In the genomic region with DNA sequence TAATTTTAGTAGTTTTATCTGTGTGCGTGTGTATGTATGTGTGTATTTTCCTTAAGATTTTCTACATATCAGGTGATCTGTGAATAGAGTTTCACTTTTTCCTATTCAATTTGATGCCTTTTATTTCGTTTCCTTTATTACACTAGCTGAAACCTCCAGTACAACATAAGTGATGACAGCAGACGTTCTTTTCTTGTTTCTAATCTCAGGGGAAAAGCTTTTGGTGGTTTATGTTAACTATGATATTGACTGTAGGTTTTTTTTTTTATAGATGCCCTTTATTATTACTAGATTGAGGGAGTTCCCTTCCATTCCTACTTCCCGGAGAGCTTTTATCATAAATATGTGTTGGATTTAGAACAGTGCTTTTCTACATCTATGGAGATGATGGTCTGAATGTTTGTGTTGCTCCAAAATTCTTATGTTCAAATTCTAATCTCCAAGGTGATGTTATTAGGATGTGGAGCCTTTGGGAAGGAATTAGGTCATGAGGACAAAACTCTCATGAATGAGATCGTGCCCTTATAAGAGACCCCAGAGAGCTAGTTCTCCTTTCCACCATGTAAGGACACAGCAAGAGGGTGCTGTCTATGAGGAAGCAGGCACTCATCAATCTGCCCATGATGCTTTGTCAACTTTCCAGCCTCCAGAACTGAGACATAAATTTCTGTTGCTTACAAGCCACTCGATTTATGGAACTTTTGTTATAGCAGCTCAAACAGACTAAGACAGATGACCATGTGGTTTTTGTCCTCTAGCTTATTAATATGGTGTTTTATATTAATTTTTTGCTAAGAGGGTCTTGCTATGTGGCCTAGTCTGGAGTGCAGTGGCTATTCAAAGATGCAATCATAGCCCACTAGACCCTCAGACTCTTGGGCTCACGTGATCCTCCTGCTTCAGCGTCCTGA, we compare ENCODE assay signal across 21 cellular contexts.
"Had no signal": no experiment of that assay in that cellular context is flagged by ENCODE, and none has a peak within 500 bp of the region (broad histone marks: within the 10 kb centered on the region; RNA-seq: fewer than 3 reads in every experiment).

No MANE protein-coding gene starts in this region.

- H3K4me2 ChIP-seq: neural progenitor cell had no signal

- H3K9me3 Mint-ChIP-seq: natural killer cell treated with Interleukin-12 subunit alpha and Interleukin-12 subunit beta and Interleukin-15 and Interleukin-18, amount 100 ng/mL, for 72 hours had no signal

- H3K27ac ChIP-seq: esophagus squamous epithelium, foreskin keratinocyte, left ventricle myocardium inferior, lower lobe of right lung, neural progenitor cell, ovary, right atrium auricular region, suprapubic skin, thyroid gland, upper lobe of left lung, uterus had no signal

- H3K36me3 ChIP-seq: esophagus squamous epithelium, left ventricle myocardium inferior, lower lobe of right lung, neural progenitor cell, ovary, right atrium auricular region, suprapubic skin, thyroid gland, upper lobe of left lung, uterus had no signal

- FAIRE-seq: kidney had no signal

- ATAC-seq: foreskin keratinocyte; left cardiac atrium; lower lobe of right lung; natural killer cell treated with Interleukin-12 subunit alpha and Interleukin-12 subunit beta and Interleukin-15 and Interleukin-18, amount 100 ng/mL, for 72 hours; stimulated activated naive CD8-positive, alpha-beta T cell treated with anti-CD3 and anti-CD28 coated beads, Interleukin-15, Interleukin-2, amounts not matched to agents 100 U/mL and 50 U/mL, for 24 hours had no signal

- H3K27me3 Mint-ChIP-seq: natural killer cell treated with Interleukin-12 subunit alpha and Interleukin-12 subunit beta and Interleukin-15 and Interleukin-18, amount 100 ng/mL, for 72 hours had no signal

- H3K9ac ChIP-seq: neural progenitor cell had no signal

- H3K4me3 Mint-ChIP-seq: natural killer cell treated with Interleukin-12 subunit alpha and Interleukin-12 subunit beta and Interleukin-15 and Interleukin-18, amount 100 ng/mL, for 72 hours; neural progenitor cell had no signal

- H2AFZ ChIP-seq: neural progenitor cell had no signal

- H3K27me3 ChIP-seq: esophagus squamous epithelium, foreskin keratinocyte, ovary, right atrium auricular region, suprapubic skin, thyroid gland, upper lobe of left lung, uterus had no signal

- H3K4me1 Mint-ChIP-seq: neural progenitor cell had no signal

- H3K36me3 Mint-ChIP-seq: natural killer cell treated with Interleukin-12 subunit alpha and Interleukin-12 subunit beta and Interleukin-15 and Interleukin-18, amount 100 ng/mL, for 72 hours had no signal

- H3K27ac Mint-ChIP-seq: natural killer cell treated with Interleukin-12 subunit alpha and Interleukin-12 subunit beta and Interleukin-15 and Interleukin-18, amount 100 ng/mL, for 72 hours; neural progenitor cell had no signal

- H3K4me3 ChIP-seq: esophagus squamous epithelium, left ventricle myocardium inferior, lower lobe of right lung, neural progenitor cell, ovary, right atrium auricular region, suprapubic skin, thyroid gland, upper lobe of left lung, uterus had no signal

- H3K9me3 ChIP-seq: esophagus squamous epithelium, left ventricle myocardium inferior, lower lobe of right lung, ovary, right atrium auricular region, suprapubic skin, thyroid gland, upper lobe of left lung, uterus had no signal

- H3K4me1 ChIP-seq: neural progenitor cell had no signal

- DNase-seq: dermis blood vessel endothelial cell; esophagus squamous epithelium; foreskin keratinocyte; kidney; left cardiac atrium; left ventricle myocardium inferior; lower lobe of right lung; mesenchymal stem cell; midbrain; nucleus accumbens; ovary; small intestine; stimulated activated CD4-positive, alpha-beta T cell treated with anti-CD3 and anti-CD28 coated beads, Interleukin-12 subunit alpha, Interleukin-12 subunit beta, amount 100 ng/mL, for 4 hours; stimulated activated naive CD8-positive, alpha-beta T cell treated with anti-CD3 and anti-CD28 coated beads, Interleukin-15, Interleukin-2, amounts not matched to agents 100 U/mL and 50 U/mL, for 24 hours; thyroid gland; upper lobe of left lung; uterus had no signal
